8 cellular contexts compared by ENCODE assay signal in the genomic region with DNA sequence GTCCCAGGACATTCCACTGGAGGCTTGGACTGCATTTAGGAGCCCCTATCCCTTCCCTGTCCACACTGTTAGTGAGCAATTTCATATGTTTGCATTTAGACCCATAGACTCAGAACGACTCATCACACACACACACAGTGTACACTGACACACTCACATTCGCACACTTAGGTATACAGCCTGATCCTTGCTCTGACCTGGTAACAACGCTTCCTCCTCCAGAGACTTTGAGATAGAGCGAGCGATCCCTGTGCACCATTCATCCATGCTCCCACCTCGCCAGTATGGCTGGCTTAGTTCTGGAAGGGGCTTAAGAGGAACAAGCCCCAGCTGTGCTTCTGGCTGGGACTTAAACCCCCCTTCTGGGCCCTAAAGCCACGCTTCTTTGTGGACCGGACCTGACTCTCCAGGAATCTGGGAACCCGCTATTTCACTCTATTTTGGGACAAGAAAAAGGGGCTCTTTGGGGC. TPM values are rescaled to one million over a fixed set of nuclear protein-coding genes. Genes with fewer than 3 reads are reported as not detected.
DNase-seq lines count a peak whose midpoint lies in the region; ATAC-seq and TF ChIP-seq lines count a peak whose summit lies in the region.
"Had no signal": no experiment of that assay in that cellular context is flagged by ENCODE, and none has a peak within 500 bp of the region (broad histone marks: within the 10 kb centered on the region; RNA-seq: fewer than 3 reads in every experiment).

No MANE protein-coding gene starts in this region.

- H3K27ac ChIP-seq in GM23338 (ENCODE audit: low read depth), result no peak overlapping the region
- H3K27ac ChIP-seq in prostate gland, result peak overlapping the region; percentile 96 to 97

- peaks cover 20% of the 10 kb centered on the region; the same call in 1 of the 2 replicates for H3K4me1 ChIP-seq in GM23338 (ENCODE audit: insufficient read depth)
- H3K4me1 ChIP-seq in prostate gland (replicated peaks), result no peaks in the 10 kb centered on the region

- ATAC-seq in GM23338 (no peak), HG03108 (IDR thresholded peaks at IDR 0.05; ENCODE audit: unreplicated experiment) (no peak)

- H3K4me3 Mint-ChIP-seq in GM23338, result peak overlapping the region; percentile 67; the same call in 2 of the 3 replicates

- peak overlapping the region; percentile 76 for H3K4me2 ChIP-seq in GM23338

- peaks cover 58% of the 10 kb centered on the region for H4K20me1 ChIP-seq in GM23338 (replicated peaks; ENCODE audit: insufficient read depth)

- no peaks in the 10 kb centered on the region for H3K36me3 Mint-ChIP-seq in GM23338 (ENCODE audit: low read depth)

- WGBS in prostate gland, result 3% methylated on average over 9 of the region's 9 CpGs

- H3K4me1 Mint-ChIP-seq in GM23338, result peaks cover 21% of the 10 kb centered on the region

- no peaks in the 10 kb centered on the region; the same call in 2 of the 3 replicates for H3K9me3 Mint-ChIP-seq in GM23338

- H3K9me3 ChIP-seq in prostate gland, result no peaks in the 10 kb centered on the region

- TF ChIP-seq POLR2A in prostate gland (IDR thresholded peaks at IDR 0.05), result no peak

- no peak overlapping the region for H2AFZ ChIP-seq in GM23338

- intact Hi-C loops in prostate gland (cut with DNase I), result loop anchor here (10.0 kb wide), 1 partner anchor 724 kb away; no protein-coding TSS in a partner anchor

- H3K36me3 ChIP-seq in GM23338 (ENCODE audit: insufficient read depth) (no peaks in the 10 kb centered on the region), prostate gland (no peaks in the 10 kb centered on the region)

- TF ChIP-seq CTCF in GM23338 (conservative IDR thresholded peaks at IDR 0.05; ENCODE audit: low read depth in 2 of 2) (no peak), prostate gland (IDR thresholded peaks at IDR 0.05) (no peak)

- H3K27me3 ChIP-seq in GM23338 (ENCODE audit: insufficient read depth) (peaks cover 98% of the 10 kb centered on the region), prostate gland (replicated peaks; ENCODE audit: insufficient read depth) (no peaks in the 10 kb centered on the region)

- H3K4me3 ChIP-seq in GM23338 (peak overlapping the region; percentile 51; the same call in 1 of the 2 replicates), prostate gland (peak overlapping the region; percentile 76 to 81)

- no peaks in the 10 kb centered on the region for H3K9me2 ChIP-seq in GM23338 (ENCODE audit: insufficient read depth)

- DNase-seq in GM23338 (ENCODE audit: low spot score), result no peak
- peak; percentile 88 for DNase-seq in NCI-H82 (lab: John Stamatoyannopoulos, UW)
- DNase-seq in ecto neural progenitor cell (ENCODE audit: low spot score), result peak; percentile 46
- no peak for DNase-seq in prostate gland (ENCODE audit: low spot score)
- no peak for DNase-seq in GM19238 (ENCODE audit: insufficient read length, low spot score)
- no peak for DNase-seq in HuH-7 (ENCODE audit: low spot score)
- DNase-seq: NCI-H2029 treated with DMSO at 0.1 percent for 48 hours had no signal

- no peaks in the 10 kb centered on the region for H3K79me2 ChIP-seq in GM23338 (replicated peaks; ENCODE audit: insufficient read depth)

- H3K27ac Mint-ChIP-seq in GM23338, result no peak overlapping the region

- peaks cover 93% of the 10 kb centered on the region for H3K27me3 Mint-ChIP-seq in GM23338 (ENCODE audit: insufficient read depth, low read depth, poor library complexity)

- peaks cover 45% of the 10 kb centered on the region for H3F3A ChIP-seq in GM23338 (replicated peaks; ENCODE audit: low read depth)

TF ChIP-seq in GM23338, 12 proteins besides CTCF, POLR2A, EP300 and RAD21:
- TF ChIP-seq STAT1 (IDR thresholded peaks at IDR 0.05; ENCODE audit: unreplicated experiment) (no peak), EZH2 (IDR thresholded peaks at IDR 0.05; ENCODE audit: low read depth, unreplicated experiment) (peak; percentile 96)

RNA-seq across cellular contexts. Expression of gene HOXA13, which starts 0.9 kb away (rescaled TPM):
- not detected in 2 replicates for total RNA-seq in GM23338 (2014; rRNA removed; shearing (Covaris generic))
- not detected in 2 replicates for polyA plus RNA-seq in GM23338 (2016; fragmentation: Nextera tagmentation; extraction: Ambion mirVana)
- 10 to 100 TPM; 19.1 to 50.4 TPM for total RNA-seq in prostate gland

RNA-seq across cellular contexts. Expression of gene HOXA11, which starts 15.8 kb away (rescaled TPM):
- not detected in 2 replicates for total RNA-seq in GM23338 (2014; rRNA removed; shearing (Covaris generic))
- not detected in 2 replicates for polyA plus RNA-seq in GM23338 (2016; fragmentation: Nextera tagmentation; extraction: Ambion mirVana)
- 1 to 10 TPM; 8.5 to 9.8 TPM for total RNA-seq in prostate gland

RNA-seq across cellular contexts. Expression of gene HOXA10, which starts 26.7 kb away (rescaled TPM):
- not detected in 2 replicates for total RNA-seq in GM23338 (2014; rRNA removed; shearing (Covaris generic))
- not detected in 2 replicates for polyA plus RNA-seq in GM23338 (2016; fragmentation: Nextera tagmentation; extraction: Ambion mirVana)
- 10 to 100 TPM; 25.8 to 65.6 TPM for total RNA-seq in prostate gland

RNA-seq across cellular contexts. Expression of gene HOXA9, which starts 35.5 kb away (rescaled TPM):
- not detected in 2 replicates for total RNA-seq in GM23338 (2014; rRNA removed; shearing (Covaris generic))
- not detected in 2 replicates for polyA plus RNA-seq in GM23338 (2016; fragmentation: Nextera tagmentation; extraction: Ambion mirVana)
- 10 to 100 TPM; 14.7 to 57.0 TPM for total RNA-seq in prostate gland

RNA-seq across cellular contexts. Expression of gene EVX1, which starts 41.8 kb away (rescaled TPM):
- not detected in 2 replicates for total RNA-seq in GM23338 (2014; rRNA removed; shearing (Covaris generic))
- polyA plus RNA-seq in GM23338 (2016; fragmentation: Nextera tagmentation; extraction: Ambion mirVana), result not detected in 2 replicates
- 1 to 10 TPM; 5.1 to 5.9 TPM for total RNA-seq in prostate gland

Comparison
In these comparisons a context has a peak if more than half of its experiments do, and no peak if none do; other contexts are left out.
1. DNase-seq: peak in NCI-H82 (single experiment) and ecto neural progenitor cell (single experiment); none in GM23338 (single experiment), prostate gland (single experiment), GM19238 (single experiment) and HuH-7 (single experiment).
2. RNA of gene HOXA13, which starts 0.9 kb away (total RNA-seq): 19.1 to 50.4 TPM in prostate gland; not detected in GM23338; every median in the first group is over 10 times any median in the second.
3. RNA of gene HOXA10, which starts 26.7 kb away (total RNA-seq): 25.8 to 65.6 TPM in prostate gland; not detected in GM23338; every median in the first group is over 10 times any median in the second.